In the genomic region with DNA sequence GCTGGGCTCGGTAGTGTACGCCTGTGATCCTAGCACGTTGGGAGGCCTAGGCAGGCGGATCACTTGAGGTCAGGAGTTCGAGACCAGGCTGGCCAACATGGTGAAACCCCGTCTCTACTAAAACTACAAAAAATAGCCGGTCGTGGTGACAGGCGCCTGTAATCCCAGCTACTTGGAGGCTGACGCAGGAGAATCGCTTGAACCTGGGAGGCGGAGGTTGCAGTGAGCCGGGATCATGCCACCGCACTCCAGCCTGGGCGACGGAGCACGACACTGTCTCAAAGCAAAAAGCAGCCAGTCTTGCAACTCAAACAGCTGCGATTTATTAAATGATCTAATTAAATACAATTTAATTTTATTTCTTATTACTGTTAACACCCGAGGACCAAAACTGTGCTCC, we compare ENCODE assay signal across 6 cellular contexts. TPM values are rescaled to one million over a fixed set of nuclear protein-coding genes. Genes with fewer than 3 reads are reported as not detected.
DNase-seq lines count a peak whose midpoint lies in the region; TF ChIP-seq lines count a peak whose summit lies in the region.
"Not testable (repeated sequence)": the region's sequence is repeated elsewhere in the genome, so short reads cannot be mapped to it uniquely, and the experiment has no call there.

No MANE protein-coding gene starts in this region.

- H3K27ac Mint-ChIP-seq in activated naive CD4-positive, alpha-beta T cell treated with anti-CD3 and anti-CD28 coated beads, Interleukin-2, amount 10 ng/mL, durations not matched to agents 7 days and 5 days, result not testable (repeated sequence)

- H2BK5ac ChIP-seq in mesendoderm (ENCODE audit: low read length), result not testable (repeated sequence)

- 68% methylated on average over 19 of the region's 19 CpGs for WGBS in esophagus muscularis mucosa
- WGBS in mesendoderm (ENCODE audit: extremely low coverage, insufficient coverage, low lambda C conversion rate), result no CpG with 5 or more reads among the region's 19 CpGs

- H3F3A ChIP-seq in OCI-LY1 (ENCODE audit: insufficient read depth, low read length), result not testable (repeated sequence)

- not testable (repeated sequence) for TF ChIP-seq EP300 in esophagus muscularis mucosa (IDR thresholded peaks at IDR 0.05)

- H3K9me2 ChIP-seq in OCI-LY1 (ENCODE audit: low read depth, low read length), result not testable (repeated sequence)

- not testable (repeated sequence) for TF ChIP-seq CTCF in OCI-LY1 (IDR thresholded peaks at IDR 0.05; ENCODE audit: low read length); esophagus muscularis mucosa (IDR thresholded peaks at IDR 0.05)

- not testable (repeated sequence) for H3K23ac ChIP-seq in mesendoderm (ENCODE audit: low read length)

- H3K79me2 ChIP-seq in OCI-LY1 (ENCODE audit: insufficient read depth, low read length); mesendoderm (ENCODE audit: control insufficient read depth, insufficient read depth, low read length): not testable (repeated sequence)

- H3K79me1 ChIP-seq in mesendoderm (ENCODE audit: low read length), result not testable (repeated sequence)

- peaks cover 20% of the 10 kb centered on the region for H3K4me1 Mint-ChIP-seq in activated naive CD4-positive, alpha-beta T cell treated with anti-CD3 and anti-CD28 coated beads, Interleukin-2, amount 10 ng/mL, durations not matched to agents 7 days and 5 days

- peak overlapping the region; percentile 58 to 75 (median 63) for H3K4me3 ChIP-seq in BLaER1 treated with 17β-estradiol and CSF1 and Interleukin-3, amounts not matched to agents 10 nM and 100 nM
- H3K4me3 ChIP-seq in OCI-LY1 (ENCODE audit: low read depth, low read length, poor library complexity, severe bottlenecking) (peak overlapping the region; percentile 56), esophagus muscularis mucosa (peak overlapping the region; percentile 59 to 77 (median 66)), skeletal muscle tissue (ENCODE audit: low read length in 3 of 3) (peak overlapping the region; percentile 45 to 61 (median 54))
- H3K4me3 ChIP-seq in mesendoderm (ENCODE audit: low read length), result not testable (repeated sequence)

- peaks cover 11 to 20% (median 15%) of the 10 kb centered on the region in 11 experiments for H3K36me3 ChIP-seq in BLaER1 treated with 17β-estradiol and CSF1 and Interleukin-3, amounts not matched to agents 10 nM and 100 nM
- H3K36me3 ChIP-seq in OCI-LY1 (ENCODE audit: insufficient read depth, low read length), result peaks cover 13% of the 10 kb centered on the region
- peaks cover 8 to 15% (median 14%) of the 10 kb centered on the region in 4 donors for H3K36me3 ChIP-seq in esophagus muscularis mucosa
- H3K36me3 ChIP-seq in mesendoderm (ENCODE audit: control insufficient read depth, insufficient read depth, low read length), result not testable (repeated sequence)
- H3K36me3 ChIP-seq in skeletal muscle tissue (ENCODE audit: control insufficient read depth in 3 of 3, insufficient read depth in 3 of 3, low read length in 3 of 3), result peaks cover 8 to 12% (median 10%) of the 10 kb centered on the region in 3 donors

- intact Hi-C loops in esophagus muscularis mucosa (cut with DNase I), result not testable (repeated sequence)

- H2AK5ac ChIP-seq in mesendoderm (ENCODE audit: low read length), result not testable (repeated sequence)

- peaks cover 73% of the 10 kb centered on the region for H3K27me3 Mint-ChIP-seq in activated naive CD4-positive, alpha-beta T cell treated with anti-CD3 and anti-CD28 coated beads, Interleukin-2, amount 10 ng/mL, durations not matched to agents 7 days and 5 days

- peak overlapping the region; percentile 76 for H3K4me3 Mint-ChIP-seq in activated naive CD4-positive, alpha-beta T cell treated with anti-CD3 and anti-CD28 coated beads, Interleukin-2, amount 10 ng/mL, durations not matched to agents 7 days and 5 days

- H3K36me3 Mint-ChIP-seq in activated naive CD4-positive, alpha-beta T cell treated with anti-CD3 and anti-CD28 coated beads, Interleukin-2, amount 10 ng/mL, durations not matched to agents 7 days and 5 days, result not testable (repeated sequence)

- not testable (repeated sequence) for TF ChIP-seq POLR2A in esophagus muscularis mucosa (IDR thresholded peaks at IDR 0.05; ENCODE audit: low read depth)

- H2BK120ac ChIP-seq in mesendoderm (ENCODE audit: low read depth, low read length), result not testable (repeated sequence)

- DNase-seq in activated naive CD4-positive, alpha-beta T cell treated with anti-CD3 and anti-CD28 coated beads, Interleukin-2, amount 10 ng/mL, durations not matched to agents 7 days and 5 days; esophagus muscularis mucosa (ENCODE audit: extremely low spot score); mesendoderm: not testable (repeated sequence)

- H3K18ac ChIP-seq in mesendoderm (ENCODE audit: low read length), result not testable (repeated sequence)

- not testable (repeated sequence) for H3K9me3 Mint-ChIP-seq in activated naive CD4-positive, alpha-beta T cell treated with anti-CD3 and anti-CD28 coated beads, Interleukin-2, amount 10 ng/mL, durations not matched to agents 7 days and 5 days

- H4K20me1 ChIP-seq in BLaER1 treated with 17β-estradiol and CSF1 and Interleukin-3, amounts not matched to agents 10 nM and 100 nM, result peaks cover 32 to 62% (median 43%) of the 10 kb centered on the region in 11 experiments; a peak in 21 of 22 replicates
- H4K20me1 ChIP-seq in OCI-LY1 (ENCODE audit: insufficient read depth, low read length), result not testable (repeated sequence)

- H3K9ac ChIP-seq in BLaER1 treated with 17β-estradiol and CSF1 and Interleukin-3, amounts not matched to agents 10 nM and 100 nM, result peak overlapping the region in 9 of 11 experiments; percentile 50 to 68 (median 57); a peak in 13 of 22 replicates
- H3K9ac ChIP-seq in OCI-LY1 (ENCODE audit: low read length) (peak overlapping the region; percentile 45; the same call in 1 of the 2 replicates), mesendoderm (ENCODE audit: low read length) (peak overlapping the region; percentile 61)
- not testable (repeated sequence) for H3K9ac ChIP-seq in skeletal muscle tissue (ENCODE audit: low read depth in 1 of 3, low read length in 3 of 3)

- not testable (repeated sequence) for H4K5ac ChIP-seq in mesendoderm (ENCODE audit: low read length)

- H3K4me1 ChIP-seq in BLaER1 treated with 17β-estradiol and CSF1 and Interleukin-3, amounts not matched to agents 10 nM and 100 nM, result peaks cover 44 to 75% (median 65%) of the 10 kb centered on the region in 10 experiments
- peaks cover 33% of the 10 kb centered on the region for H3K4me1 ChIP-seq in OCI-LY1 (ENCODE audit: insufficient read depth, low read length, severe bottlenecking)
- peaks cover 15 to 35% (median 22%) of the 10 kb centered on the region in 4 donors for H3K4me1 ChIP-seq in esophagus muscularis mucosa
- not testable (repeated sequence) for H3K4me1 ChIP-seq in mesendoderm (ENCODE audit: control insufficient read depth, low read depth, low read length)
- peaks cover 8 to 18% (median 9%) of the 10 kb centered on the region in 3 donors for H3K4me1 ChIP-seq in skeletal muscle tissue (ENCODE audit: control insufficient read depth in 3 of 3, insufficient read depth in 3 of 3, low read length in 3 of 3)

- not testable (repeated sequence) for H3K27ac ChIP-seq in BLaER1 treated with 17β-estradiol and CSF1 and Interleukin-3, amounts not matched to agents 10 nM and 100 nM; OCI-LY1 (ENCODE audit: low read depth, low read length, poor library complexity, severe bottlenecking); esophagus muscularis mucosa (replicated peaks in 1 of 4); mesendoderm (ENCODE audit: low read depth, low read length); skeletal muscle tissue (ENCODE audit: low read depth, low read length)

- not testable (repeated sequence) for H3K9me3 ChIP-seq in BLaER1 treated with 17β-estradiol and CSF1 and Interleukin-3, amounts not matched to agents 10 nM and 100 nM (replicated peaks in 1 of 11); OCI-LY1 (ENCODE audit: low read length); esophagus muscularis mucosa; skeletal muscle tissue (ENCODE audit: control insufficient read depth in 3 of 3, low read length in 3 of 3)

- peak overlapping the region; percentile 81 for H3K56ac ChIP-seq in mesendoderm (ENCODE audit: low read length)

- peaks cover 63 to 84% (median 69%) of the 10 kb centered on the region in 11 experiments for H3K27me3 ChIP-seq in BLaER1 treated with 17β-estradiol and CSF1 and Interleukin-3, amounts not matched to agents 10 nM and 100 nM
- not testable (repeated sequence) for H3K27me3 ChIP-seq in OCI-LY1 (ENCODE audit: insufficient read depth, low read length); mesendoderm (ENCODE audit: insufficient read depth, low read length, poor library complexity)
- H3K27me3 ChIP-seq in esophagus muscularis mucosa, result peaks cover 5 to 71% (median 33%) of the 10 kb centered on the region in 4 donors
- peaks cover 47 to 70% (median 56%) of the 10 kb centered on the region in 3 donors for H3K27me3 ChIP-seq in skeletal muscle tissue (ENCODE audit: control insufficient read depth in 3 of 3, insufficient read depth in 3 of 3, low read length in 3 of 3)

- CTCF ChIA-PET in activated naive CD4-positive, alpha-beta T cell treated with anti-CD3 and anti-CD28 coated beads, Interleukin-2, amount 10 ng/mL, durations not matched to agents 7 days and 5 days (lab: Charles Lee), result interaction anchor here (0.9 to 1.3 kb wide), 3 partner anchors 9 to 153 kb away, joined by 3 to 4 read pairs (median 3); no protein-coding TSS in a partner anchor

- H3K4ac ChIP-seq in mesendoderm (ENCODE audit: low read depth, low read length), result not testable (repeated sequence)

- not testable (repeated sequence) for H2AFZ ChIP-seq in OCI-LY1 (ENCODE audit: low read length)

- H2BK15ac ChIP-seq in mesendoderm (replicated peaks; ENCODE audit: low read depth), result not testable (repeated sequence)

- not testable (repeated sequence) for H4K8ac ChIP-seq in mesendoderm (ENCODE audit: low read depth, low read length)

- peak overlapping the region; percentile 93 to 100 (median 99) for H3K4me2 ChIP-seq in BLaER1 treated with 17β-estradiol and CSF1 and Interleukin-3, amounts not matched to agents 10 nM and 100 nM
- peak overlapping the region; percentile 74 for H3K4me2 ChIP-seq in OCI-LY1 (ENCODE audit: low read length)
- peak overlapping the region; percentile 70 for H3K4me2 ChIP-seq in mesendoderm (ENCODE audit: low read length)

RNA-seq across cellular contexts. Expression of a gene that starts 0.7 kb away (rescaled TPM):
- total RNA-seq in esophagus muscularis mucosa (not detected), skeletal muscle tissue (not detected)
- polyA plus RNA-seq in mesendoderm (2013, experiment 1 of 2), result 0.37 TPM
- polyA plus RNA-seq in mesendoderm (2013, experiment 2 of 2), result 0.35 TPM

RNA-seq across cellular contexts. Expression of a gene that starts 19.9 kb away (rescaled TPM):
- 1 to 10 TPM in 2 of 4 donors, under 1 TPM in 1, not detected in 1; 0.99 to 2.5 (median 1.3) TPM for total RNA-seq in esophagus muscularis mucosa
- 0.08 TPM for polyA plus RNA-seq in mesendoderm (2013, experiment 1 of 2)
- polyA plus RNA-seq in mesendoderm (2013, experiment 2 of 2), result 0.03 TPM
- total RNA-seq in skeletal muscle tissue, result not detected

RNA-seq across cellular contexts. Expression of a gene that starts 23.0 kb away (rescaled TPM):
- 10 to 100 TPM; 30.8 to 43.6 (median 39.3) TPM for total RNA-seq in esophagus muscularis mucosa
- 66.0 TPM for polyA plus RNA-seq in mesendoderm (2013, experiment 1 of 2)
- polyA plus RNA-seq in mesendoderm (2013, experiment 2 of 2), result 64.8 TPM
- total RNA-seq in skeletal muscle tissue, result 45.4 TPM

RNA-seq across cellular contexts. Expression of a gene that starts 28.8 kb away (rescaled TPM):
- total RNA-seq in esophagus muscularis mucosa, result not detected
- not detected for polyA plus RNA-seq in mesendoderm (2013, experiment 1 of 2)
- polyA plus RNA-seq in mesendoderm (2013, experiment 2 of 2), result not detected
- not detected for total RNA-seq in skeletal muscle tissue
